Comparison of ENCODE assay signal across 8 cellular contexts in genomic region chr6:163419413-163420314, GRCh38. TPM values are rescaled to one million over a fixed set of nuclear protein-coding genes. Genes with fewer than 3 reads are reported as not detected.
DNase-seq lines count a peak whose midpoint lies in the region; ATAC-seq, FAIRE-seq and TF ChIP-seq lines count a peak whose summit lies in the region.

No MANE protein-coding gene starts in this region.

- H3K36me3 ChIP-seq in HAP-1 (replicated peaks) (no peaks in the 10 kb centered on the region), kidney (ENCODE audit: control insufficient read depth in 1 of 2, insufficient read depth in 2 of 2, low read length in 2 of 2) (no peaks in the 10 kb centered on the region), subcutaneous abdominal adipose tissue (ENCODE audit: control insufficient read depth in 5 of 5, insufficient read depth in 5 of 5, low read length in 5 of 5) (no peaks in the 10 kb centered on the region)

- peak overlapping the region; percentile 17 to 51 for H3K27ac ChIP-seq in kidney (ENCODE audit: low read depth in 2 of 2, low read length in 2 of 2)
- H3K27ac ChIP-seq in subcutaneous abdominal adipose tissue (ENCODE audit: low read depth, low read length) = peak overlapping the region; percentile 100

- ATAC-seq in GM19351 (IDR thresholded peaks at IDR 0.05; ENCODE audit: unreplicated experiment) = no peak

- H3K4me3 ChIP-seq in HAP-1 (peak overlapping the region; percentile 66), kidney (ENCODE audit: low read length in 2 of 2) (peak overlapping the region; percentile 8 to 52), subcutaneous abdominal adipose tissue (ENCODE audit: low read depth in 1 of 5, low read length in 5 of 5) (peak overlapping the region; percentile 37 to 99 (median 59))

- FAIRE-seq in kidney (lab: Jason Lieb, UNC) = peak; percentile 76

- in situ Hi-C loops in HAP-1 (cut with MboI; ENCODE audit: low sequenced_read_pairs) = loop anchor here (10.0 kb wide), 2 partner anchors 535 to 565 kb away; no protein-coding TSS in a partner anchor

- no peak for TF ChIP-seq CTCF in kidney (IDR thresholded peaks at IDR 0.05; ENCODE audit: borderline replicate concordance, extremely low read depth, insufficient read depth)

- H3K27me3 ChIP-seq in HAP-1 (ENCODE audit: low read depth) = no peaks in the 10 kb centered on the region
- H3K27me3 ChIP-seq in subcutaneous abdominal adipose tissue (ENCODE audit: control insufficient read depth in 5 of 5, insufficient read depth in 4 of 5, low read length in 5 of 5) = no peaks in the 10 kb centered on the region

- H3K9ac ChIP-seq in kidney (ENCODE audit: low read length in 2 of 2) (peak overlapping the region; percentile 3 to 57), subcutaneous abdominal adipose tissue (ENCODE audit: low read length in 5 of 5) (peak overlapping the region; percentile 16 to 98 (median 71))

- DNase-seq in HAP-1 (ENCODE audit: low spot score in 2 of 2) (no peak), amniotic epithelial cell (ENCODE audit: low read depth) (peak; percentile 41), kidney (no peak), D341Med (ENCODE audit: low spot score) (no peak), SIG-M5 (lab: John Stamatoyannopoulos, UW) (no peak)
- DNase-seq in stimulated activated naive CD4-positive, alpha-beta T cell (lab: John Stamatoyannopoulos, UW) = no peak

- H3K9me3 ChIP-seq in HAP-1 = no peaks in the 10 kb centered on the region
- no peaks in the 10 kb centered on the region for H3K9me3 ChIP-seq in kidney (ENCODE audit: control insufficient read depth in 1 of 2, low read length in 2 of 2)
- H3K9me3 ChIP-seq in subcutaneous abdominal adipose tissue (ENCODE audit: control insufficient read depth in 5 of 5, low read length in 5 of 5) = no peaks in the 10 kb centered on the region

- peaks cover 26% of the 10 kb centered on the region for H3K4me1 ChIP-seq in HAP-1
- peaks cover 7 to 19% of the 10 kb centered on the region in 2 donors for H3K4me1 ChIP-seq in kidney (ENCODE audit: control insufficient read depth in 1 of 2, insufficient read depth in 1 of 2, low read depth in 1 of 2, low read length in 2 of 2)
- peaks cover 3 to 65% (median 57%) of the 10 kb centered on the region in 5 donors for H3K4me1 ChIP-seq in subcutaneous abdominal adipose tissue (ENCODE audit: control insufficient read depth in 5 of 5, insufficient read depth in 5 of 5, low read length in 5 of 5)

- intact Hi-C loops in kidney (cut with DNase I) = loop anchor here (10.0 kb wide), 1 partner anchor 535 kb away; no protein-coding TSS in a partner anchor

RNA-seq across cellular contexts. Expression of gene QKI, which starts 5.1 kb away (rescaled TPM):
- 121 TPM for total RNA-seq in kidney
- 17.6 TPM for polyA plus RNA-seq in kidney (ENCODE audit: insufficient read depth, low read depth, low replicate concordance)
